14 cellular contexts compared by ENCODE assay signal in the genomic region with DNA sequence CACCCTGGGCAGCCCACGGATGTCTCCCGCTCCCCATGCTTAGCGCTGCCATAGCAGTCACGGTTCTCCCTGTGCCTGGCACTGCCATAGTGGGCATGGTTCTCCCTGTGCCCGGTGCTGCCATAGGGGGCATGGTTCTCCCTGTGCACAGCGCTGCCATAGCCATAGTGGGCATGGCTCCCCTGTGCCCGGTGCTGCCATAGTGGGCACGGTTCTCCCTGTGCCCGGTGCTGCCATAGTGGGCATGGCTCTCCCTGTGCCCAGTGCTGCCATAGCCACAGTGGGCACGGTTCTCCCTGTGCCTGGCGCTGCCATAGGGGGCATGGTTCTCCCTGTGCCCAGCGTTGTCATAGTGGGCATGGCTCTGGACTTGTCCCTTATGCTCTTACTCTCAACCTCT.
"Had no signal": no experiment of that assay in that cellular context is flagged by ENCODE, and none has a peak within 500 bp of the region (broad histone marks: within the 10 kb centered on the region; RNA-seq: fewer than 3 reads in every experiment).

No MANE protein-coding gene starts in this region.

- H3K9me3 Mint-ChIP-seq: activated CD4-positive, alpha-beta memory T cell treated with anti-CD3 and anti-CD28 coated beads for 36 hours; activated T-cell treated with anti-CD3 and anti-CD28 coated beads, Interleukin-2, amount 50 U/mL, for 4 hours; stimulated activated naive B cell treated with anti-CD40 and anti-IgM and Interleukin-4, amounts not matched to agents 10 μg/mL and 1 μg/mL and 100 μg/mL, for 72 hours had no signal

- H3K36me3 ChIP-seq: ascending aorta, cardiac muscle cell, transverse colon had no signal

- H3K4me3 ChIP-seq: ascending aorta, cardiac muscle cell, coronary artery, gastroesophageal sphincter, transverse colon had no signal

- H3K27ac ChIP-seq: ascending aorta, cardiac muscle cell, coronary artery, gastroesophageal sphincter had no signal

- DNase-seq: activated CD4-positive, alpha-beta memory T cell treated with anti-CD3 and anti-CD28 coated beads for 36 hours; activated gamma-delta T cell; activated T-cell treated with anti-CD3 and anti-CD28 coated beads, Interleukin-2, amount 50 U/mL, for 4 hours; effector memory CD4-positive, alpha-beta T cell; kidney; left ventricle myocardium superior; retina; small intestine; stimulated activated naive B cell treated with anti-CD40 and anti-IgM and Interleukin-4, amounts not matched to agents 10 μg/mL and 1 μg/mL and 100 μg/mL, for 72 hours; transverse colon had no signal

- H3K4me3 Mint-ChIP-seq: activated CD4-positive, alpha-beta memory T cell treated with anti-CD3 and anti-CD28 coated beads for 36 hours; activated T-cell treated with anti-CD3 and anti-CD28 coated beads, Interleukin-2, amount 50 U/mL, for 4 hours; stimulated activated naive B cell treated with anti-CD40 and anti-IgM and Interleukin-4, amounts not matched to agents 10 μg/mL and 1 μg/mL and 100 μg/mL, for 72 hours had no signal

- H3K27ac Mint-ChIP-seq: activated CD4-positive, alpha-beta memory T cell treated with anti-CD3 and anti-CD28 coated beads for 36 hours; stimulated activated naive B cell treated with anti-CD40 and anti-IgM and Interleukin-4, amounts not matched to agents 10 μg/mL and 1 μg/mL and 100 μg/mL, for 72 hours had no signal

- H3K27me3 Mint-ChIP-seq: activated CD4-positive, alpha-beta memory T cell treated with anti-CD3 and anti-CD28 coated beads for 36 hours; stimulated activated naive B cell treated with anti-CD40 and anti-IgM and Interleukin-4, amounts not matched to agents 10 μg/mL and 1 μg/mL and 100 μg/mL, for 72 hours had no signal

- H3K27me3 ChIP-seq: ascending aorta, cardiac muscle cell, gastroesophageal sphincter, transverse colon had no signal

- H3K36me3 Mint-ChIP-seq: activated CD4-positive, alpha-beta memory T cell treated with anti-CD3 and anti-CD28 coated beads for 36 hours had no signal

- FAIRE-seq: kidney, small intestine had no signal

- ATAC-seq: activated T-cell treated with anti-CD3 and anti-CD28 coated beads, Interleukin-2, amount 50 U/mL, for 4 hours; gastroesophageal sphincter; left ventricle myocardium superior; stimulated activated naive B cell treated with anti-CD40 and anti-IgM and Interleukin-4, amounts not matched to agents 10 μg/mL and 1 μg/mL and 100 μg/mL, for 72 hours had no signal

- H3K9me3 ChIP-seq: ascending aorta, gastroesophageal sphincter, transverse colon had no signal
